In the genomic region with DNA sequence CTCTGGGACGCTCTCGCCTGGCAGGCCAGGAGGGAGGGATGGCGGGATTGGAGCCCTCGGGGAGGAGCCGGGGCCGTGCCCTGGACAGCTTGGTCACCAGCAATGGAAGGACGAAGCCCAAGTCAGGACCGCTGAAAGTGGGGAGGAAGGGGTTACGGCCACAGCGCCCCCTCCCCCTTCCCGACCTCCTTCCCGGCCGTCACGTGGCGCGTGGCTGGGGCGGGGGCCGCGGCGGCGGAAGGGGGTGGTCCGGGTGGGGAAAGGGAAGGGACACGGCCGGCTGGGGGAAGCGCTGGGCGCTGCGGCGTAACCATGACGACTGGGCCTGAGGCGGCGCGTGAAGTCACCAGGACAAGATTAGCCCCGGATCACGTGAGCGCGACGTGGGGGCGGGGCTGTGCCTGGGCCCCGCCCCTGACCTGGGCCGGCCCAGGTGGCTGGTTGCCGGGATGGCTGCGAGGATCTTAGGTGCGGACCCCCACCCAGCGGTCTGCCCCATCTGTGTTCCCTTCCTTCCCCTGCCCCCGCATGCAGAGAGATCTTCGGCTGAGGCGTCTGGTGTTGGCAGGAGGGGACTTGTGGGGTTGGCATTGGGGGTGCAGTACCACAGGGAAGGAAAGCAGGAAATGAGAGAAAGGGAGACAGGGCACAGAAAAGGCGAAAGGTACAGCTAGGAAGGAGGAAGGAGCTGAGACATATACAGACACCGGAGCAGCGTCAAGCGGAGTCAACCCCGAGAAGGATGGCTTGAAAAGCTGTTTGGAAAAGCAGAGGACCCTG, we compare ENCODE assay signal across 1 cellular context.
TF ChIP-seq lines count a peak whose summit lies in the region.

No MANE protein-coding gene starts in this region.

TF ChIP-seq in HepG2, 621 proteins besides CTCF, POLR2A, EP300 and RAD21 (continues in another document):
- 0 out of 2 replicates have a peak, but pooled peaks have one; percentile 15 for TF ChIP-seq ZNF777 (CRISPR knock-in tag; IDR thresholded peaks at IDR 0.05)
- TF ChIP-seq CENPT (CRISPR knock-in tag; IDR thresholded peaks at IDR 0.05; ENCODE audit: low read depth): no peak
- peak; percentile 35; the same call in 1 of the 2 replicates for TF ChIP-seq PHF20 (CRISPR knock-in tag; IDR thresholded peaks at IDR 0.05)
- peak; percentile 45; the same call in 1 of the 2 replicates for TF ChIP-seq YEATS2 (CRISPR knock-in tag; IDR thresholded peaks at IDR 0.05; ENCODE audit: borderline replicate concordance)
- TF ChIP-seq CENPX (CRISPR knock-in tag; IDR thresholded peaks at IDR 0.05): no peak
- peak; percentile 85 for TF ChIP-seq HNRNPK (IDR thresholded peaks at IDR 0.05; ENCODE audit: low read depth, low read length, poor library complexity, severe bottlenecking)
- TF ChIP-seq NCOA2 (CRISPR knock-in tag; IDR thresholded peaks at IDR 0.05): peak; percentile 46; the same call in 1 of the 2 replicates
- TF ChIP-seq ZNF720 (CRISPR knock-in tag; IDR thresholded peaks at IDR 0.05): no peak
- no peak for TF ChIP-seq FOXO4 (CRISPR knock-in tag; conservative IDR thresholded peaks at IDR 0.05)
- TF ChIP-seq BCL6 (CRISPR knock-in tag; IDR thresholded peaks at IDR 0.05): 0 out of 2 replicates have a peak, but pooled peaks have one; percentile 45
- TF ChIP-seq ARNT2 (CRISPR knock-in tag; IDR thresholded peaks at IDR 0.05; ENCODE audit: low read depth): 0 out of 2 replicates have a peak, but pooled peaks have one; percentile 10
- TF ChIP-seq TP53 (CRISPR knock-in tag; conservative IDR thresholded peaks at IDR 0.05): 0 out of 2 replicates have a peak, but pooled peaks have one; percentile 29
- peak; percentile 65; the same call in 1 of the 2 replicates for TF ChIP-seq ZFX (CRISPR knock-in tag; IDR thresholded peaks at IDR 0.05; ENCODE audit: low read depth)
- 0 out of 2 replicates have a peak, but pooled peaks have one; percentile 37 for TF ChIP-seq ZNF891 (CRISPR knock-in tag; IDR thresholded peaks at IDR 0.05)
- TF ChIP-seq KDM5B (CRISPR knock-in tag; IDR thresholded peaks at IDR 0.05; ENCODE audit: borderline replicate concordance): peak; percentile 53; the same call in 1 of the 2 replicates
- TF ChIP-seq ISL2 (CRISPR knock-in tag; IDR thresholded peaks at IDR 0.05): peak; percentile 61; the same call in 1 of the 2 replicates
- TF ChIP-seq, protein P1, sequence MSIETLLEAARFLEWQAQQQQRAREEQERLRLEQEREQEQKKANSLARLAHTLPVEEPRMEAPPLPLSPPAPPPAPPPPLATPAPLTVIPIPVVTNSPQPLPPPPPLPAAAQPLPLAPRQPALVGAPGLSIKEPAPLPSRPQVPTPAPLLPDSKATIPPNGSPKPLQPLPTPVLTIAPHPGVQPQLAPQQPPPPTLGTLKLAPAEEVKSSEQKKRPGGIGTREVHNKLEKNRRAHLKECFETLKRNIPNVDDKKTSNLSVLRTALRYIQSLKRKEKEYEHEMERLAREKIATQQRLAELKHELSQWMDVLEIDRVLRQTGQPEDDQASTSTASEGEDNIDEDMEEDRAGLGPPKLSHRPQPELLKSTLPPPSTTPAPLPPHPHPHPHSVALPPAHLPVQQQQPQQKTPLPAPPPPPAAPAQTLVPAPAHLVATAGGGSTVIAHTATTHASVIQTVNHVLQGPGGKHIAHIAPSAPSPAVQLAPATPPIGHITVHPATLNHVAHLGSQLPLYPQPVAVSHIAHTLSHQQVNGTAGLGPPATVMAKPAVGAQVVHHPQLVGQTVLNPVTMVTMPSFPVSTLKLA (IDR thresholded peaks at IDR 0.05): 0 out of 2 replicates have a peak, but pooled peaks have one; percentile 8
- peak; percentile 47 for TF ChIP-seq IRF2 (CRISPR knock-in tag; IDR thresholded peaks at IDR 0.05)
- TF ChIP-seq, protein P2, sequence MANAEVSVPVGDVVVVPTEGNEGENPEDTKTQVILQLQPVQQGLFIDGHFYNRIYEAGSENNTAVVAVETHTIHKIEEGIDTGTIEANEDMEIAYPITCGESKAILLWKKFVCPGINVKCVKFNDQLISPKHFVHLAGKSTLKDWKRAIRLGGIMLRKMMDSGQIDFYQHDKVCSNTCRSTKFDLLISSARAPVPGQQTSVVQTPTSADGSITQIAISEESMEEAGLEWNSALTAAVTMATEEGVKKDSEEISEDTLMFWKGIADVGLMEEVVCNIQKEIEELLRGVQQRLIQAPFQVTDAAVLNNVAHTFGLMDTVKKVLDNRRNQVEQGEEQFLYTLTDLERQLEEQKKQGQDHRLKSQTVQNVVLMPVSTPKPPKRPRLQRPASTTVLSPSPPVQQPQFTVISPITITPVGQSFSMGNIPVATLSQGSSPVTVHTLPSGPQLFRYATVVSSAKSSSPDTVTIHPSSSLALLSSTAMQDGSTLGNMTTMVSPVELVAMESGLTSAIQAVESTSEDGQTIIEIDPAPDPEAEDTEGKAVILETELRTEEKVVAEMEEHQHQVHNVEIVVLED (CRISPR knock-in tag; IDR thresholded peaks at IDR 0.05; ENCODE audit: borderline replicate concordance): 0 out of 2 replicates have a peak, but pooled peaks have one; percentile 29
- peak; percentile 76; the same call in 1 of the 2 replicates for TF ChIP-seq GABPB1 (CRISPR knock-in tag; IDR thresholded peaks at IDR 0.05)
- TF ChIP-seq ZNF713 (CRISPR knock-in tag; IDR thresholded peaks at IDR 0.05): no peak
- TF ChIP-seq, protein P3, sequence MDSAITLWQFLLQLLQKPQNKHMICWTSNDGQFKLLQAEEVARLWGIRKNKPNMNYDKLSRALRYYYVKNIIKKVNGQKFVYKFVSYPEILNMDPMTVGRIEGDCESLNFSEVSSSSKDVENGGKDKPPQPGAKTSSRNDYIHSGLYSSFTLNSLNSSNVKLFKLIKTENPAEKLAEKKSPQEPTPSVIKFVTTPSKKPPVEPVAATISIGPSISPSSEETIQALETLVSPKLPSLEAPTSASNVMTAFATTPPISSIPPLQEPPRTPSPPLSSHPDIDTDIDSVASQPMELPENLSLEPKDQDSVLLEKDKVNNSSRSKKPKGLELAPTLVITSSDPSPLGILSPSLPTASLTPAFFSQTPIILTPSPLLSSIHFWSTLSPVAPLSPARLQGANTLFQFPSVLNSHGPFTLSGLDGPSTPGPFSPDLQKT (CRISPR knock-in tag; IDR thresholded peaks at IDR 0.05; ENCODE audit: borderline replicate concordance): no peak
- no peak for TF ChIP-seq SOX13 (IDR thresholded peaks at IDR 0.05)
- peak in 1 of 2 experiments; percentile 58; a peak in 2 of 4 replicates for TF ChIP-seq SOX13 (CRISPR knock-in tag; conservative IDR thresholded peaks at IDR 0.05 in 1 of 2, IDR thresholded peaks at IDR 0.05 in 1 of 2)
- TF ChIP-seq ASH2L (IDR thresholded peaks at IDR 0.05; ENCODE audit: insufficient read length, low read depth, low read length): peak; percentile 19
- TF ChIP-seq, protein P4, sequence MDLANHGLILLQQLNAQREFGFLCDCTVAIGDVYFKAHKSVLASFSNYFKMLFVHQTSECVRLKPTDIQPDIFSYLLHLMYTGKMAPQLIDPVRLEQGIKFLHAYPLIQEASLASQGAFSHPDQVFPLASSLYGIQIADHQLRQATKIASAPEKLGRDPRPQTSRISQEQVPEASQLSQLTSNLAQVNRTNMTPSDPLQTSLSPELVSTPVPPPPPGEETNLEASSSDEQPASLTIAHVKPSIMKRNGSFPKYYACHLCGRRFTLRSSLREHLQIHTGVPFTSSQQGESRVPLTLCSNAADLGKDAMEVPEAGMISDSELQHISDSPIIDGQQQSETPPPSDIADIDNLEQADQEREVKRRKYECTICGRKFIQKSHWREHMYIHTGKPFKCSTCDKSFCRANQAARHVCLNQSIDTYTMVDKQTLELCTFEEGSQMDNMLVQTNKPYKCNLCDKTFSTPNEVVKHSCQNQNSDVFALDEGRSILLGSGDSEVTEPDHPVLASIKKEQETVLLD (CRISPR knock-in tag; IDR thresholded peaks at IDR 0.05; ENCODE audit: low read depth): peak; percentile 29; the same call in 1 of the 2 replicates
- TF ChIP-seq SALL2 (CRISPR knock-in tag; IDR thresholded peaks at IDR 0.05): 0 out of 2 replicates have a peak, but pooled peaks have one; percentile 54
- TF ChIP-seq KLF15 (CRISPR knock-in tag; IDR thresholded peaks at IDR 0.05; ENCODE audit: borderline replicate concordance): no peak
- 0 out of 2 replicates have a peak, but pooled peaks have one; percentile 5 for TF ChIP-seq ZBTB43 (CRISPR knock-in tag; conservative IDR thresholded peaks at IDR 0.05)
- TF ChIP-seq, protein P5, sequence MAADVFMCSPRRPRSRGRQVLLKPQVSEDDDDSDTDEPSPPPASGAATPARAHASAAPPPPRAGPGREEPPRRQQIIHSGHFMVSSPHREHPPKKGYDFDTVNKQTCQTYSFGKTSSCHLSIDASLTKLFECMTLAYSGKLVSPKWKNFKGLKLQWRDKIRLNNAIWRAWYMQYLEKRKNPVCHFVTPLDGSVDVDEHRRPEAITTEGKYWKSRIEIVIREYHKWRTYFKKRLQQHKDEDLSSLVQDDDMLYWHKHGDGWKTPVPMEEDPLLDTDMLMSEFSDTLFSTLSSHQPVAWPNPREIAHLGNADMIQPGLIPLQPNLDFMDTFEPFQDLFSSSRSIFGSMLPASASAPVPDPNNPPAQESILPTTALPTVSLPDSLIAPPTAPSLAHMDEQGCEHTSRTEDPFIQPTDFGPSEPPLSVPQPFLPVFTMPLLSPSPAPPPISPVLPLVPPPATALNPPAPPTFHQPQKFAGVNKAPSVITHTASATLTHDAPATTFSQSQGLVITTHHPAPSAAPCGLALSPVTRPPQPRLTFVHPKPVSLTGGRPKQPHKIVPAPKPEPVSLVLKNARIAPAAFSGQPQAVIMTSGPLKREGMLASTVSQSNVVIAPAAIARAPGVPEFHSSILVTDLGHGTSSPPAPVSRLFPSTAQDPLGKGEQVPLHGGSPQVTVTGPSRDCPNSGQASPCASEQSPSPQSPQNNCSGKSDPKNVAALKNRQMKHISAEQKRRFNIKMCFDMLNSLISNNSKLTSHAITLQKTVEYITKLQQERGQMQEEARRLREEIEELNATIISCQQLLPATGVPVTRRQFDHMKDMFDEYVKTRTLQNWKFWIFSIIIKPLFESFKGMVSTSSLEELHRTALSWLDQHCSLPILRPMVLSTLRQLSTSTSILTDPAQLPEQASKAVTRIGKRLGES (CRISPR knock-in tag; IDR thresholded peaks at IDR 0.05; ENCODE audit: borderline replicate concordance): no peak
- TF ChIP-seq CREB1 (IDR thresholded peaks at IDR 0.05): peak; percentile 52
- no peak for TF ChIP-seq CREB1 (CRISPR knock-in tag; IDR thresholded peaks at IDR 0.05)
- TF ChIP-seq KAT8 (CRISPR knock-in tag; IDR thresholded peaks at IDR 0.05): 0 out of 2 replicates have a peak, but pooled peaks have one; percentile 20
- TF ChIP-seq MYPOP (CRISPR knock-in tag; IDR thresholded peaks at IDR 0.05): 0 out of 2 replicates have a peak, but pooled peaks have one; percentile 25
- peak; percentile 82; the same call in 1 of the 2 replicates for TF ChIP-seq KDM2A (CRISPR knock-in tag; IDR thresholded peaks at IDR 0.05; ENCODE audit: borderline replicate concordance, low read depth)
- TF ChIP-seq BHLHE40 (IDR thresholded peaks at IDR 0.05; ENCODE audit: low read length): peak; percentile 95
- no peak for TF ChIP-seq ZNF180 (CRISPR knock-in tag; IDR thresholded peaks at IDR 0.05; ENCODE audit: borderline replicate concordance, low read depth)
- TF ChIP-seq ZNF768 (CRISPR knock-in tag; IDR thresholded peaks at IDR 0.05): no peak; the same call in 1 of the 2 replicates
- TF ChIP-seq MAX (IDR thresholded peaks at IDR 0.05): peak; percentile 48; the same call in 1 of the 2 replicates
- peak; percentile 22 for TF ChIP-seq PHF5A (CRISPR knock-in tag; IDR thresholded peaks at IDR 0.05; ENCODE audit: low read depth, unreplicated experiment)
- no peak for TF ChIP-seq TBX3 (IDR thresholded peaks at IDR 0.05; ENCODE audit: borderline replicate concordance)
- TF ChIP-seq, protein P6, sequence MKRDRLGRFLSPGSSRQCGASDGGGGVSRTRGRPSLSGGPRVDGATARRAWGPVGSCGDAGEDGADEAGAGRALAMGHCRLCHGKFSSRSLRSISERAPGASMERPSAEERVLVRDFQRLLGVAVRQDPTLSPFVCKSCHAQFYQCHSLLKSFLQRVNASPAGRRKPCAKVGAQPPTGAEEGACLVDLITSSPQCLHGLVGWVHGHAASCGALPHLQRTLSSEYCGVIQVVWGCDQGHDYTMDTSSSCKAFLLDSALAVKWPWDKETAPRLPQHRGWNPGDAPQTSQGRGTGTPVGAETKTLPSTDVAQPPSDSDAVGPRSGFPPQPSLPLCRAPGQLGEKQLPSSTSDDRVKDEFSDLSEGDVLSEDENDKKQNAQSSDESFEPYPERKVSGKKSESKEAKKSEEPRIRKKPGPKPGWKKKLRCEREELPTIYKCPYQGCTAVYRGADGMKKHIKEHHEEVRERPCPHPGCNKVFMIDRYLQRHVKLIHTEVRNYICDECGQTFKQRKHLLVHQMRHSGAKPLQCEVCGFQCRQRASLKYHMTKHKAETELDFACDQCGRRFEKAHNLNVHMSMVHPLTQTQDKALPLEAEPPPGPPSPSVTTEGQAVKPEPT (CRISPR knock-in tag; IDR thresholded peaks at IDR 0.05; ENCODE audit: low read depth): no peak
- TF ChIP-seq HNRNPLL (IDR thresholded peaks at IDR 0.05; ENCODE audit: low read depth, low read length, poor library complexity, severe bottlenecking): peak; percentile 47
- no peak for TF ChIP-seq CBFB (CRISPR knock-in tag; IDR thresholded peaks at IDR 0.05)
- no peak for TF ChIP-seq ZNF230 (CRISPR knock-in tag; IDR thresholded peaks at IDR 0.05)
- TF ChIP-seq SP5 (CRISPR knock-in tag; IDR thresholded peaks at IDR 0.05; ENCODE audit: borderline replicate concordance, low read depth): peak; percentile 29; the same call in 1 of the 2 replicates
